Comparison of ENCODE assay signal across 8 cellular contexts in the genomic region with DNA sequence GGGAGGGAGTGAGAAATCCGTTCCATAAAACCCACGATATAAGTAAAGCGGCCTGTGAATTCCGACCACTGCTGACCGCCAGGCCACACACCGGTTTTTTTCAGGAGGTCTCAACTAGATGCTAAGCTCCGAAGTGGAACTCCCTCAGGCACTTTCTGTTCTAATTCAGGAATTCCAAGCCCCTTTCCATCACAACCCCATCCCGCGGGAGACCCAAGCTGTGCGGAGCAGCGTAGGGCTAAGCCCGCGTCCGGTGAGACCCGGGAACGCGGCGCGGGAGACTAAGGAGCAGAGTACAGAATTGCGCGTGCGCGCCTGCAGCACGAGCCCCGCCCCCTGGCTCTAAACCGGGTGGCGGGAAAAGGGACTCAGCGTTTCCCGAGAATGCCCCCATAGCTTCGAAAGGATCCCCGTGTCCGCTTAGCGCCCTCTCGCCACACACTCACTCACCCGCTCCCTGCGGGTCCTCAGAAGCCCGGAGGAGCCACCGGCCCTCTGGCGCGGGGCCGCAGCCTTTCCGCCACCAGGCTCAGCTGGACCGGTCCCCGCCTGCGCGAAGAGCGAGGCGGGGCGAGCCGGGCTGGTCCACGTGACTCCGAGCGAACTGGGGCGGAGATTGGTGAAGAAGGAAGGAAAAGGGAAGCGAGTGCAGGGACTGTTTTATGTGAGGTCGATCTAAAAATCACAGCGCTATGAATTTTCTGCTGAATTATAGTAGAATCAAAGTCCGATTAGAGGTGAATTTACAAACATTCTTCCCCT. TPM values are rescaled to one million over a fixed set of nuclear protein-coding genes. Genes with fewer than 3 reads are reported as not detected.
DNase-seq lines count a peak whose midpoint lies in the region; ATAC-seq and TF ChIP-seq lines count a peak whose summit lies in the region.

TIMELESS (minus strand) TSS at position 567 of the 762 bp plus-strand sequence. CDS start 15,256 bp downstream, outside the sequence.

- peaks cover 14% of the 10 kb centered on the region for H3K27me3 Mint-ChIP-seq in Calu3 (ENCODE audit: unreplicated experiment)

- peak within 1 kb of the TSS; percentile 85 for H3K4me3 ChIP-seq in HUES64 (ENCODE audit: low read length)
- peak within 1 kb of the TSS; percentile 88 for H3K4me3 ChIP-seq in OCI-LY7 (ENCODE audit: low read depth, low read length, poor library complexity, severe bottlenecking)

- peaks cover 12% of the 10 kb centered on the region for H3K36me3 Mint-ChIP-seq in Calu3 (ENCODE audit: insufficient read depth, unreplicated experiment)

- H3K36me3 ChIP-seq in HUES64 (ENCODE audit: insufficient read depth, low read length) (peaks cover 17% of the 10 kb centered on the region; the same call in 1 of the 2 replicates), OCI-LY7 (ENCODE audit: insufficient read depth, low read length) (peaks cover 30% of the 10 kb centered on the region)

- no peaks in the 10 kb centered on the region for H3K9me2 ChIP-seq in OCI-LY7 (ENCODE audit: insufficient read depth, low read length)

- peak within 1 kb of the TSS; percentile 77 for H3K4me2 ChIP-seq in OCI-LY7 (ENCODE audit: low read length)

- CTCF ChIA-PET in Calu3 (lab: Charles Lee), result interaction anchor here (0.7 to 1.9 kb wide), 3 partner anchors 15 to 115 kb away, joined by 3 to 6 read pairs (median 5); partner anchors contain the start of genes PAN2 and STAT2
- CTCF ChIA-PET in OCI-LY7 (lab: Charles Lee; ENCODE audit: unreplicated experiment), result interaction anchor here (1.2 to 1.5 kb wide), 3 partner anchors 10 to 89 kb away, joined by 3 to 10 read pairs (median 3); partner anchors contain the start of gene STAT2

- H3K27ac ChIP-seq in HUES64 (ENCODE audit: low read depth, low read length) (peak within 1 kb of the TSS; percentile 99), OCI-LY7 (ENCODE audit: low read depth, low read length, poor library complexity, severe bottlenecking) (peak within 1 kb of the TSS; percentile 90)

- DNase-seq in Calu3 (peak; percentile 92), OCI-LY7 (ENCODE audit: low spot score) (peak; percentile 92), activated T-cell treated with anti-CD3 and anti-CD28 coated beads for 1 hour (ENCODE audit: low read depth) (peak; percentile 72), epidermal melanocyte (ENCODE audit: insufficient read length, low spot score) (peak; percentile 99), middle frontal gyrus (ENCODE audit: extremely low spot score, low spot score) (peak; percentile 87)
- peak; percentile 83 to 84 for DNase-seq in stimulated activated CD8-positive, alpha-beta memory T cell treated with anti-CD3 and anti-CD28 coated beads, Interleukin-2, amount 100 ng/mL, for 48 hours (ENCODE audit: low read depth in 2 of 2)

- H3K4me1 Mint-ChIP-seq in Calu3 (ENCODE audit: low read depth, unreplicated experiment), result peaks cover 27% of the 10 kb centered on the region

- peak within 1 kb of the TSS; percentile 88 for H3K27ac Mint-ChIP-seq in Calu3 (ENCODE audit: unreplicated experiment)

- H3K27me3 ChIP-seq in HUES64 (ENCODE audit: insufficient read depth, low read length), result no peaks in the 10 kb centered on the region

- BruUV-seq in Calu3 (replicated peaks; lab: Mats Ljungman, UMichigan) (TSS peak; percentile 77), OCI-LY7 (replicated peaks; lab: Mats Ljungman, UMichigan) (TSS peak; percentile 84)

- H3K9me3 ChIP-seq in HUES64 (ENCODE audit: insufficient read depth, low read depth, low read length) (peaks cover 8% of the 10 kb centered on the region; the same call in 1 of the 2 replicates), OCI-LY7 (ENCODE audit: low read length) (no peaks in the 10 kb centered on the region)

- peak within 1 kb of the TSS; percentile 80 for H2AFZ ChIP-seq in OCI-LY7 (ENCODE audit: low read length)

- no peaks in the 10 kb centered on the region for H4K20me1 ChIP-seq in OCI-LY7 (ENCODE audit: insufficient read depth, low read length)

- H3K4me1 ChIP-seq in HUES64 (ENCODE audit: insufficient read depth, low read length) (peaks cover 15% of the 10 kb centered on the region; the same call in 1 of the 2 replicates), OCI-LY7 (ENCODE audit: insufficient read depth, low read length, poor library complexity, severe bottlenecking) (peaks cover 25% of the 10 kb centered on the region)

- TF ChIP-seq CTCF in Calu3 (IDR thresholded peaks at IDR 0.05; ENCODE audit: unreplicated experiment) (no peak), OCI-LY7 (conservative IDR thresholded peaks at IDR 0.05; ENCODE audit: low read length) (no peak)

- peak within 1 kb of the TSS; percentile 97 for H3K9ac ChIP-seq in HUES64 (ENCODE audit: low read depth, low read length)

- POLR2A ChIA-PET in OCI-LY7 (lab: Charles Lee), result interaction anchor here (0.8 to 7.5 kb wide), 16 partner anchors 10 to 259 kb away, joined by 3 to 98 read pairs (median 4); partner anchors contain the start of genes CNPY2, IL23A, PAN2 and SMARCC2

- intact Hi-C loops in Calu3 (cut with micrococcal nuclease; ENCODE audit: unreplicated experiment), result no loop called here
- intact Hi-C loops in OCI-LY7 (cut with micrococcal nuclease; ENCODE audit: unreplicated experiment), result loop anchor here (1.0 to 5.0 kb wide), 5 partner anchors 74 to 322 kb away; partner anchors contain the start of genes ESYT1, PAN2 and STAT2

- peaks cover 38% of the 10 kb centered on the region; the same call in 1 of the 2 replicates for H3K79me2 ChIP-seq in OCI-LY7 (ENCODE audit: insufficient read depth, low read depth, low read length)

- H3K9me3 Mint-ChIP-seq in Calu3 (ENCODE audit: low read depth, unreplicated experiment), result peaks cover 3% of the 10 kb centered on the region

- WGBS in HUES64, result under 1% methylated on average over 57 of the region's 58 CpGs

- ATAC-seq in GM21423 (IDR thresholded peaks at IDR 0.05; ENCODE audit: unreplicated experiment), result peak; percentile 94

- H3K4me3 Mint-ChIP-seq in Calu3 (ENCODE audit: low read depth, unreplicated experiment), result peak within 1 kb of the TSS; percentile 83

RNA-seq across cellular contexts. Expression of gene TIMELESS, which starts in this region (rescaled TPM):
- 44.4 and 48.6 TPM in 2 replicates for total RNA-seq in Calu3 (2022)
- 63.8 TPM for polyA plus RNA-seq in HUES64 (2013, experiment 1 of 2)
- 62.1 TPM for polyA plus RNA-seq in HUES64 (2013, experiment 2 of 2)
- 44.8 and 46.5 TPM in 2 replicates for total RNA-seq in OCI-LY7 (2014; rRNA removed; shearing (Covaris generic))
- 103 and 115 TPM in 2 replicates for total RNA-seq in OCI-LY7 (2022)

Comparison
In these comparisons a context has a peak if more than half of its experiments do, and no peak if none do; other contexts are left out.
1. Peak in every context shown above with its lines: DNase-seq, ATAC-seq, H3K4me3 ChIP-seq and H3K27ac ChIP-seq.